In genomic region chr1:53463961-53464899, GRCh38 we compare ENCODE assay signal across 25 cellular contexts. TPM values are rescaled to one million over a fixed set of nuclear protein-coding genes. Genes with fewer than 3 reads are reported as not detected.
A peak's percentile ranks its signal among the peaks of the same experiment; 100 is the strongest.
DNase-seq lines count a peak whose midpoint lies in the region; ATAC-seq, FAIRE-seq and TF ChIP-seq lines count a peak whose summit lies in the region.
"Had no signal": no experiment of that assay in that cellular context is flagged by ENCODE, and none has a peak within 500 bp of the region (broad histone marks: within the 10 kb centered on the region; RNA-seq: fewer than 3 reads in every experiment).

No MANE protein-coding gene starts in this region.

- H3K4me3 ChIP-seq in bronchial epithelial cell (ENCODE audit: low read depth, low read length) (no peak overlapping the region), mesendoderm (ENCODE audit: low read length) (no peak overlapping the region)
- H3K4me3 ChIP-seq: BLaER1 treated with 17β-estradiol and CSF1 and Interleukin-3, amounts not matched to agents 10 nM and 100 nM; GM23338; MG63; Peyer's patch; SJCRH30 had no signal

- H3K27ac ChIP-seq in mesendoderm (ENCODE audit: low read depth, low read length): no peak overlapping the region
- H3K27ac ChIP-seq: BLaER1 treated with 17β-estradiol and CSF1 and Interleukin-3, amounts not matched to agents 10 nM and 100 nM; Peyer's patch; SJCRH30 had no signal

- peak overlapping the region; percentile 30 for H3K56ac ChIP-seq in mesendoderm (ENCODE audit: low read length)

- H3K9ac ChIP-seq in mesendoderm (ENCODE audit: low read length): no peak overlapping the region
- H3K9ac ChIP-seq: BLaER1 treated with 17β-estradiol and CSF1 and Interleukin-3, amounts not matched to agents 10 nM and 100 nM had no signal

- H3K27ac Mint-ChIP-seq in activated CD8-positive, alpha-beta T cell treated with anti-CD3 and anti-CD28 coated beads, Interleukin-2, amount 10 ng/mL, durations not matched to agents 7 days and 5 days: peak overlapping the region; percentile 39
- H3K27ac Mint-ChIP-seq in activated CD8-positive, alpha-beta T cell treated with anti-CD3 and anti-CD28 coated beads for 36 hours: no peak overlapping the region
- peak overlapping the region; percentile 37 for H3K27ac Mint-ChIP-seq in stimulated activated effector memory CD8-positive, alpha-beta T cell treated with anti-CD3 and anti-CD28 coated beads, Interleukin-12 subunit alpha, Interleukin-12 subunit beta, amount 100 ng/mL, for 72 hours
- H3K27ac Mint-ChIP-seq: GM23338 had no signal

- H3K36me3 ChIP-seq in bronchial epithelial cell (ENCODE audit: control insufficient read depth, insufficient read depth, low read length) (no peaks in the 10 kb centered on the region), mesendoderm (ENCODE audit: control insufficient read depth, insufficient read depth, low read length) (no peaks in the 10 kb centered on the region)
- H3K36me3 ChIP-seq: BLaER1 treated with 17β-estradiol and CSF1 and Interleukin-3, amounts not matched to agents 10 nM and 100 nM; MG63; Peyer's patch; SJCRH30 had no signal

- WGBS in mesendoderm (ENCODE audit: extremely low coverage, insufficient coverage, low lambda C conversion rate): no CpG with 5 or more reads among the region's 24 CpGs

- no peak overlapping the region for H2BK120ac ChIP-seq in mesendoderm (ENCODE audit: low read depth, low read length)

- CTCF ChIA-PET in activated CD8-positive, alpha-beta T cell treated with anti-CD3 and anti-CD28 coated beads, Interleukin-2, amount 10 ng/mL, durations not matched to agents 7 days and 5 days (lab: Charles Lee): interaction anchor here (0.7 to 2.8 kb wide), 6 partner anchors 8 to 218 kb away, joined by 3 to 12 read pairs (median 6); no protein-coding TSS in a partner anchor
- CTCF ChIA-PET in activated CD8-positive, alpha-beta T cell treated with anti-CD3 and anti-CD28 coated beads for 36 hours (lab: Charles Lee): interaction anchor here (1.4 to 1.8 kb wide), 2 partner anchors 14 to 20 kb away, joined by 3 to 8 read pairs; no protein-coding TSS in a partner anchor

- H3K18ac ChIP-seq in mesendoderm (ENCODE audit: low read length): no peak overlapping the region

- H3K23ac ChIP-seq in mesendoderm (ENCODE audit: low read length): no peak overlapping the region

- no peak overlapping the region for H3K4ac ChIP-seq in mesendoderm (ENCODE audit: low read depth, low read length)

- ATAC-seq in activated CD8-positive, alpha-beta T cell treated with anti-CD3 and anti-CD28 coated beads, Interleukin-2, amount 10 ng/mL, durations not matched to agents 7 days and 5 days: no peak
- no peak for ATAC-seq in activated CD8-positive, alpha-beta T cell treated with anti-CD3 and anti-CD28 coated beads for 36 hours
- no peak for ATAC-seq in stimulated activated effector memory CD8-positive, alpha-beta T cell treated with anti-CD3 and anti-CD28 coated beads, Interleukin-12 subunit alpha, Interleukin-12 subunit beta, amount 100 ng/mL, for 72 hours
- ATAC-seq in HG02870 (IDR thresholded peaks at IDR 0.05; ENCODE audit: unreplicated experiment): no peak
- ATAC-seq: GM23338 had no signal

- no peak overlapping the region for H4K8ac ChIP-seq in mesendoderm (ENCODE audit: low read depth, low read length)

- no peak for TF ChIP-seq CTCF in activated CD8-positive, alpha-beta T cell treated with anti-CD3 and anti-CD28 coated beads for 36 hours (IDR thresholded peaks at IDR 0.05)
- no peak for TF ChIP-seq CTCF in bronchial epithelial cell (IDR thresholded peaks at IDR 0.05; ENCODE audit: insufficient read depth, low read length, severe bottlenecking)

- no peaks in the 10 kb centered on the region for H3K79me2 ChIP-seq in mesendoderm (ENCODE audit: control insufficient read depth, insufficient read depth, low read length)

- no peak overlapping the region for H2BK15ac ChIP-seq in mesendoderm (replicated peaks; ENCODE audit: low read depth)

- DNase-seq in activated CD8-positive, alpha-beta T cell treated with anti-CD3 and anti-CD28 coated beads, Interleukin-2, amount 10 ng/mL, durations not matched to agents 7 days and 5 days: no peak
- no peak for DNase-seq in activated CD8-positive, alpha-beta T cell treated with anti-CD3 and anti-CD28 coated beads for 36 hours
- DNase-seq in bronchial epithelial cell (ENCODE audit: low read depth) (no peak), mesendoderm (no peak), GM03348 (ENCODE audit: low spot score) (no peak), mucosa of gallbladder (ENCODE audit: low spot score) (no peak)
- DNase-seq in stimulated activated effector memory CD8-positive, alpha-beta T cell treated with anti-CD3 and anti-CD28 coated beads, Interleukin-12 subunit alpha, Interleukin-12 subunit beta, amount 100 ng/mL, for 72 hours (ENCODE audit: low spot score in 2 of 2): no peak
- DNase-seq: 8988T; CD4-positive, alpha-beta memory T cell; DND-41; HCEC 1CT; Kasumi-1; MG63; NCI-H1048; NCI-H1417 treated with DMSO at 0.1 percent for 48 hours; NCI-H1930; NCI-H2227 treated with DMSO at 0.1 percent for 48 hours; NCI-H510A; Peyer's patch; SJCRH30 had no signal

- no peaks in the 10 kb centered on the region for H3K9me3 Mint-ChIP-seq in activated CD8-positive, alpha-beta T cell treated with anti-CD3 and anti-CD28 coated beads, Interleukin-2, amount 10 ng/mL, durations not matched to agents 7 days and 5 days (ENCODE audit: insufficient read depth)
- H3K9me3 Mint-ChIP-seq in activated CD8-positive, alpha-beta T cell treated with anti-CD3 and anti-CD28 coated beads for 36 hours: no peaks in the 10 kb centered on the region
- H3K9me3 Mint-ChIP-seq in stimulated activated effector memory CD8-positive, alpha-beta T cell treated with anti-CD3 and anti-CD28 coated beads, Interleukin-12 subunit alpha, Interleukin-12 subunit beta, amount 100 ng/mL, for 72 hours: no peaks in the 10 kb centered on the region
- H3K9me3 Mint-ChIP-seq: GM23338 had no signal

- H3K4me2 ChIP-seq in mesendoderm (ENCODE audit: low read length): no peak overlapping the region
- H3K4me2 ChIP-seq: BLaER1 treated with 17β-estradiol and CSF1 and Interleukin-3, amounts not matched to agents 10 nM and 100 nM; GM23338 had no signal

- no peak overlapping the region for H3K4me3 Mint-ChIP-seq in activated CD8-positive, alpha-beta T cell treated with anti-CD3 and anti-CD28 coated beads, Interleukin-2, amount 10 ng/mL, durations not matched to agents 7 days and 5 days
- H3K4me3 Mint-ChIP-seq in activated CD8-positive, alpha-beta T cell treated with anti-CD3 and anti-CD28 coated beads for 36 hours: no peak overlapping the region
- H3K4me3 Mint-ChIP-seq in stimulated activated effector memory CD8-positive, alpha-beta T cell treated with anti-CD3 and anti-CD28 coated beads, Interleukin-12 subunit alpha, Interleukin-12 subunit beta, amount 100 ng/mL, for 72 hours: no peak overlapping the region
- H3K4me3 Mint-ChIP-seq: CD4-positive, alpha-beta memory T cell; GM23338 had no signal

- no peaks in the 10 kb centered on the region for H3K27me3 Mint-ChIP-seq in activated CD8-positive, alpha-beta T cell treated with anti-CD3 and anti-CD28 coated beads, Interleukin-2, amount 10 ng/mL, durations not matched to agents 7 days and 5 days (ENCODE audit: low read depth)
- no peaks in the 10 kb centered on the region for H3K27me3 Mint-ChIP-seq in activated CD8-positive, alpha-beta T cell treated with anti-CD3 and anti-CD28 coated beads for 36 hours
- H3K27me3 Mint-ChIP-seq: CD4-positive, alpha-beta memory T cell had no signal

- intact Hi-C loops in activated CD8-positive, alpha-beta T cell treated with anti-CD3 and anti-CD28 coated beads for 36 hours (cut with micrococcal nuclease): no loop called here

- H3K27me3 ChIP-seq in bronchial epithelial cell (ENCODE audit: control insufficient read depth, insufficient read depth, low read length) (peaks cover 3% of the 10 kb centered on the region), mesendoderm (ENCODE audit: insufficient read depth, low read length, poor library complexity) (no peaks in the 10 kb centered on the region)
- H3K27me3 ChIP-seq: BLaER1 treated with 17β-estradiol and CSF1 and Interleukin-3, amounts not matched to agents 10 nM and 100 nM; MG63; Peyer's patch had no signal

- H2AK5ac ChIP-seq in mesendoderm (ENCODE audit: low read length): no peak overlapping the region

- peaks cover 37% of the 10 kb centered on the region for H3K4me1 Mint-ChIP-seq in activated CD8-positive, alpha-beta T cell treated with anti-CD3 and anti-CD28 coated beads, Interleukin-2, amount 10 ng/mL, durations not matched to agents 7 days and 5 days (ENCODE audit: low read depth)
- peaks cover 3% of the 10 kb centered on the region for H3K4me1 Mint-ChIP-seq in activated CD8-positive, alpha-beta T cell treated with anti-CD3 and anti-CD28 coated beads for 36 hours (ENCODE audit: low read depth)
- peaks cover 5% of the 10 kb centered on the region for H3K4me1 Mint-ChIP-seq in stimulated activated effector memory CD8-positive, alpha-beta T cell treated with anti-CD3 and anti-CD28 coated beads, Interleukin-12 subunit alpha, Interleukin-12 subunit beta, amount 100 ng/mL, for 72 hours

- POLR2A ChIA-PET in activated CD8-positive, alpha-beta T cell treated with anti-CD3 and anti-CD28 coated beads, Interleukin-2, amount 10 ng/mL, durations not matched to agents 7 days and 5 days (lab: Charles Lee): no interaction called here
- POLR2A ChIA-PET in activated CD8-positive, alpha-beta T cell treated with anti-CD3 and anti-CD28 coated beads for 36 hours (lab: Charles Lee): interaction anchor here (2.2 kb wide), 1 partner anchor 11 kb away, joined by 4 read pairs; no protein-coding TSS in a partner anchor

- no peak overlapping the region for H4K5ac ChIP-seq in mesendoderm (ENCODE audit: low read length)

- FAIRE-seq in bronchial epithelial cell (lab: Jason Lieb, UNC): peak; percentile 58
- FAIRE-seq: GM12892 had no signal

- H2BK5ac ChIP-seq in mesendoderm (ENCODE audit: low read length): no peak overlapping the region

- no peaks in the 10 kb centered on the region for H3K36me3 Mint-ChIP-seq in activated CD8-positive, alpha-beta T cell treated with anti-CD3 and anti-CD28 coated beads, Interleukin-2, amount 10 ng/mL, durations not matched to agents 7 days and 5 days (ENCODE audit: low read depth)
- H3K36me3 Mint-ChIP-seq in activated CD8-positive, alpha-beta T cell treated with anti-CD3 and anti-CD28 coated beads for 36 hours (ENCODE audit: low read depth): no peaks in the 10 kb centered on the region
- no peaks in the 10 kb centered on the region for H3K36me3 Mint-ChIP-seq in stimulated activated effector memory CD8-positive, alpha-beta T cell treated with anti-CD3 and anti-CD28 coated beads, Interleukin-12 subunit alpha, Interleukin-12 subunit beta, amount 100 ng/mL, for 72 hours
- H3K36me3 Mint-ChIP-seq: CD4-positive, alpha-beta memory T cell had no signal

- H3K79me1 ChIP-seq in mesendoderm (ENCODE audit: low read length): no peaks in the 10 kb centered on the region

- no peaks in the 10 kb centered on the region for H3K4me1 ChIP-seq in mesendoderm (ENCODE audit: control insufficient read depth, low read depth, low read length)
- H3K4me1 ChIP-seq: Peyer's patch, SJCRH30 had no signal

RNA-seq across cellular contexts. Expression of gene DMRTB1, which starts 5.0 kb away (rescaled TPM):
- not detected for total RNA-seq in activated CD8-positive, alpha-beta T cell treated with anti-CD3 and anti-CD28 coated beads, Interleukin-2, amount 10 ng/mL, durations not matched to agents 7 days and 5 days
- total RNA-seq in activated CD8-positive, alpha-beta T cell treated with anti-CD3 and anti-CD28 coated beads for 36 hours: not detected
- total RNA-seq in bronchial epithelial cell (not detected in 2 replicates), mucosa of gallbladder (not detected)
- polyA plus RNA-seq in mesendoderm (2013, experiment 1 of 2): 0.60 TPM
- 0.53 TPM for polyA plus RNA-seq in mesendoderm (2013, experiment 2 of 2)
- total RNA-seq: CD4-positive, alpha-beta memory T cell; OCI-LY7; Peyer's patch; SJCRH30 had no signal
- polyA plus RNA-seq: CD4-positive, alpha-beta memory T cell had no signal
